In the genomic region with DNA sequence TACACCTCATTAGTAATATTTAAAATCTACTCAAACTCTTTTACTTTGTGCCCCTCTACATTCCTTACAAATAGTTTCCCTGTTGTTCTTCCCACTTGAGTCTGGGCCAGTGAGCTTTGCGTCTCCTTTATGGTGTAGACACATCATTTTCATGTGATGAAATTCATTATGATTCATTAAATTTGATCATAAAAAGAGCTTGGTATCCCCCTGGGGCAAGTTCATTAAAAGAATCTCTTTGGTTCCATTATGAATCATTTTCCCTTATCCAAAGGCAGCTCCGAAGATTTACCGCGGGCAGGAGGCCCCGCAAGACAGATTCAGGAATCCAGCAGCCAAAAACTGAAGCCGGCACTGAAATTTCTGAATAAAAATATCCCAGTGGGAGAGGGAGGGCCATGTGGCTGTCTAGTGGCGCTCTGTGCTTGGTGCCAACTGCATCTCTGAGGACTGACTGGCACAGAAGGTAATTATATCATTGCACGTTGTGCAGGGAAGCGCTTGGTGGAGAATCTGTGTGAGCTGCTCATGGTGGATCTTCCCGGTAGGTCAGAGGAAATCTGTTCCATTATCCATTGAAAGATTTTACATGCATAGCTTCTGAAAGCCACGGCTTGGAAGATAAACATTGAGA, we compare ENCODE assay signal across 14 cellular contexts.
A peak's percentile ranks its signal among the peaks of the same experiment; 100 is the strongest.
DNase-seq lines count a peak whose midpoint lies in the region; ATAC-seq and TF ChIP-seq lines count a peak whose summit lies in the region.
"Had no signal": no experiment of that assay in that cellular context is flagged by ENCODE, and none has a peak within 500 bp of the region (broad histone marks: within the 10 kb centered on the region; RNA-seq: fewer than 3 reads in every experiment).

No MANE protein-coding gene starts in this region.

- no peaks in the 10 kb centered on the region for H3K27me3 ChIP-seq in skeletal muscle satellite cell (ENCODE audit: control insufficient read depth, insufficient read depth, low read length)
- H3K27me3 ChIP-seq: colonic mucosa, testis had no signal

- H3K4me1 ChIP-seq in skeletal muscle satellite cell (ENCODE audit: control insufficient read depth, insufficient read depth, low read length), result peaks cover 10% of the 10 kb centered on the region
- H3K4me1 ChIP-seq: Caco-2, colonic mucosa, testis had no signal

- no peak for TF ChIP-seq CTCF in fibroblast of pulmonary artery (IDR thresholded peaks at IDR 0.05; ENCODE audit: low read length, missing control alignments)

- DNase-seq in GM04504 (ENCODE audit: low read depth) (peak; percentile 60), T1000 (lab: John Stamatoyannopoulos, UW) (peak; percentile 21), fibroblast of pulmonary artery (ENCODE audit: low read depth) (peak; percentile 29), left lobe of liver (ENCODE audit: low spot score) (no peak), erythroblast (lab: John Stamatoyannopoulos, UW) (no peak)
- DNase-seq: activated naive CD4-positive, alpha-beta T cell treated with anti-CD3 and anti-CD28 coated beads for 36 hours; Caco-2; colonic mucosa; NCI-H345; testis had no signal

- peak overlapping the region; percentile 60 for H3K4me2 ChIP-seq in skeletal muscle satellite cell (ENCODE audit: low read length)
- H3K4me2 ChIP-seq: smooth muscle cell had no signal

- H3K9ac ChIP-seq in skeletal muscle satellite cell (ENCODE audit: low read depth, low read length), result no peak overlapping the region

- no peak overlapping the region for H3K4me3 ChIP-seq in fibroblast of pulmonary artery (replicated peaks; ENCODE audit: low read depth, low read length)
- H3K4me3 ChIP-seq in skeletal muscle satellite cell (ENCODE audit: low read length), result peak overlapping the region; percentile 24
- H3K4me3 ChIP-seq: colonic mucosa, smooth muscle cell, testis had no signal

- no peaks in the 10 kb centered on the region for H3K9me3 ChIP-seq in skeletal muscle satellite cell (replicated peaks; ENCODE audit: low read length)
- H3K9me3 ChIP-seq: Caco-2, colonic mucosa, testis had no signal

- ATAC-seq in left lobe of liver (no peak), GM21423 (IDR thresholded peaks at IDR 0.05; ENCODE audit: unreplicated experiment) (no peak)
- ATAC-seq: Panc1 had no signal

- no peaks in the 10 kb centered on the region for H3K36me3 ChIP-seq in skeletal muscle satellite cell (ENCODE audit: insufficient read depth, low read length)
- H3K36me3 ChIP-seq: colonic mucosa had no signal

- TF ChIP-seq POLR2A in erythroblast (IDR thresholded peaks at IDR 0.05; ENCODE audit: low read length), result no peak

Comparison
In these comparisons a context has a peak if more than half of its experiments do, and no peak if none do; other contexts are left out.
1. DNase-seq: peak in GM04504 (single experiment), T1000 (single experiment) and fibroblast of pulmonary artery (single experiment); none in left lobe of liver (single experiment) and erythroblast (0 of 2).